19 cellular contexts compared by ENCODE assay signal in the genomic region with DNA sequence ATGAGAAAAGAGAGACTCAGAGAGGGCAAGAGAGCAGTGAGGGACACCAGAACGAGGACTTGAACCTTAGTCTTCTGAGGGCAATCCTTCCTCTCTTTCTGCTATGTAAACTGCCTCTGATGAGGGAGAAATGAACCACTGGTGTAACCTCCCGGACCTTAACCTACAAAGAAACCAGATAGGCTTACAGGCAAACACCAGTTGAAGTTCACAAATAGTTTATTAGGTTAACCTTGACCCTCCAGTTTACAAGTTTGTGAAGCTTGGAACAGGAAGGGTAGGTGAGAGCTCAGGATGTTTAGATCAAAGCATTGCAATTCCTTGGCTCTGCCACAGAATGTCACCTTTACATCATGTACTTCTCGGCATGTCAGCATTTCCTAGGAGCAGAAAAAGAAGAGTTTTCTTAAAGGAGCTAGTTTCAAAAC.
DNase-seq lines count a peak whose midpoint lies in the region; ATAC-seq and TF ChIP-seq lines count a peak whose summit lies in the region.
"Had no signal": no experiment of that assay in that cellular context is flagged by ENCODE, and none has a peak within 500 bp of the region (broad histone marks: within the 10 kb centered on the region; RNA-seq: fewer than 3 reads in every experiment).

No MANE protein-coding gene starts in this region.

- H3K79me2 ChIP-seq in smooth muscle cell (ENCODE audit: low read depth) (no peaks in the 10 kb centered on the region), OCI-LY7 (ENCODE audit: insufficient read depth, low read depth, low read length) (no peaks in the 10 kb centered on the region)

- no peaks in the 10 kb centered on the region for H4K20me1 ChIP-seq in smooth muscle cell (ENCODE audit: low read depth)
- no peaks in the 10 kb centered on the region for H4K20me1 ChIP-seq in OCI-LY7 (ENCODE audit: insufficient read depth, low read length)

- H3K9me2 ChIP-seq in OCI-LY7 (ENCODE audit: insufficient read depth, low read length) = no peaks in the 10 kb centered on the region

- H2AFZ ChIP-seq in smooth muscle cell (ENCODE audit: low read depth) = no peak overlapping the region
- no peak overlapping the region for H2AFZ ChIP-seq in OCI-LY7 (ENCODE audit: low read length)

- H3K9ac ChIP-seq in smooth muscle cell (ENCODE audit: low read depth) = no peak overlapping the region

- H3K4me2 ChIP-seq in smooth muscle cell (no peak overlapping the region), OCI-LY7 (ENCODE audit: low read length) (no peak overlapping the region)

- H3K4me1 Mint-ChIP-seq in CD4-positive, alpha-beta T cell (ENCODE audit: low read depth) = no peaks in the 10 kb centered on the region
- H3K4me1 Mint-ChIP-seq: CD8-positive, alpha-beta memory T cell had no signal

- TF ChIP-seq CTCF in epithelial cell of esophagus (IDR thresholded peaks at IDR 0.05; ENCODE audit: insufficient read depth, low read depth, low read length, missing control alignments) = peak; percentile 57
- peak; percentile 9 for TF ChIP-seq CTCF in smooth muscle cell (IDR thresholded peaks at IDR 0.05; ENCODE audit: borderline replicate concordance, insufficient read depth, poor library complexity, severe bottlenecking)
- TF ChIP-seq CTCF in OCI-LY7 (conservative IDR thresholded peaks at IDR 0.05; ENCODE audit: low read length) = no peak; the same call in 1 of the 2 replicates
- no peak for TF ChIP-seq CTCF in CD4-positive, alpha-beta T cell (IDR thresholded peaks at IDR 0.05)

- no TSS peak for BruUV-seq in OCI-LY7 (replicated peaks; lab: Mats Ljungman, UMichigan)

- H3K27ac Mint-ChIP-seq in CD4-positive, alpha-beta T cell = no peak overlapping the region
- H3K27ac Mint-ChIP-seq: activated naive CD8-positive, alpha-beta T cell had no signal

- H3K27me3 Mint-ChIP-seq in CD4-positive, alpha-beta T cell = peaks cover 3% of the 10 kb centered on the region
- H3K27me3 Mint-ChIP-seq: CD8-positive, alpha-beta memory T cell had no signal

- DNase-seq in NCI-H748 (lab: John Stamatoyannopoulos, UW; ENCODE audit: unreplicated experiment) (peak; percentile 14), NCI-H748 treated with DMSO at 0.1 percent for 48 hours (lab: John Stamatoyannopoulos, UW) (no peak), LoVo (ENCODE audit: low spot score) (peak; percentile 11), epithelial cell of esophagus (ENCODE audit: low read depth) (peak; percentile 24), smooth muscle cell (lab: John Stamatoyannopoulos, UW; ENCODE audit: unreplicated experiment) (no peak), left cardiac atrium (no peak), OCI-LY7 (ENCODE audit: low spot score) (no peak)
- DNase-seq in CD4-positive, alpha-beta T cell = no peak
- DNase-seq: activated CD4-positive, alpha-beta T cell treated with anti-CD3 and anti-CD28 coated beads, Interleukin-2, amount 50 U/mL, for 1 hour; activated T-cell treated with anti-CD3 and anti-CD28 coated beads, Interleukin-2, amount 50 U/mL, for 4 hours; CD8-positive, alpha-beta memory T cell; GDM1; left colon; NCI-H1930; SHP77 treated with DMSO at 0.1 percent for 48 hours; stimulated activated CD4-positive, alpha-beta T cell treated with anti-CD3 and anti-CD28 coated beads, Interleukin-12 subunit alpha, Interleukin-12 subunit beta, amount 100 ng/mL, for 4 hours; stimulated activated naive CD4-positive, alpha-beta T cell had no signal

- H3K9me3 ChIP-seq in smooth muscle cell (replicated peaks; ENCODE audit: low read depth) (no peaks in the 10 kb centered on the region), OCI-LY7 (ENCODE audit: low read length) (no peaks in the 10 kb centered on the region)
- H3K9me3 ChIP-seq in CD4-positive, alpha-beta T cell (ENCODE audit: control insufficient read depth, low read length) = no peaks in the 10 kb centered on the region
- H3K9me3 ChIP-seq: prostate gland had no signal

- no peaks in the 10 kb centered on the region for H3K36me3 ChIP-seq in smooth muscle cell (ENCODE audit: low read depth)
- H3K36me3 ChIP-seq in OCI-LY7 (ENCODE audit: insufficient read depth, low read length) = no peaks in the 10 kb centered on the region
- H3K36me3 ChIP-seq: prostate gland had no signal

- H3K27me3 ChIP-seq in smooth muscle cell (ENCODE audit: low read depth) = no peaks in the 10 kb centered on the region
- no peaks in the 10 kb centered on the region for H3K27me3 ChIP-seq in CD4-positive, alpha-beta T cell (ENCODE audit: control insufficient read depth, insufficient read depth, low read length)

- H3K27ac ChIP-seq in smooth muscle cell (ENCODE audit: low read depth) (no peak overlapping the region), OCI-LY7 (ENCODE audit: low read depth, low read length, poor library complexity, severe bottlenecking) (no peak overlapping the region)
- H3K27ac ChIP-seq in CD4-positive, alpha-beta T cell (ENCODE audit: low read depth, low read length) = no peak overlapping the region
- H3K27ac ChIP-seq: prostate gland had no signal

- WGBS in smooth muscle cell (ENCODE audit: low lambda C conversion rate) = 82% methylated on average over 3 of the region's 3 CpGs

- CTCF ChIA-PET in OCI-LY7 (lab: Charles Lee; ENCODE audit: unreplicated experiment) = no interaction called here
- CTCF ChIA-PET in CD4-positive, alpha-beta T cell (lab: Charles Lee) = no interaction called here

- no peaks in the 10 kb centered on the region for H3K36me3 Mint-ChIP-seq in CD4-positive, alpha-beta T cell (ENCODE audit: low read depth)
- H3K36me3 Mint-ChIP-seq: activated naive CD8-positive, alpha-beta T cell; CD8-positive, alpha-beta memory T cell had no signal

- H3K4me3 ChIP-seq in epithelial cell of esophagus (ENCODE audit: low read length) (no peak overlapping the region), smooth muscle cell (no peak overlapping the region), OCI-LY7 (ENCODE audit: low read depth, low read length, poor library complexity, severe bottlenecking) (no peak overlapping the region)
- H3K4me3 ChIP-seq: prostate gland had no signal

- H3K4me3 Mint-ChIP-seq in CD4-positive, alpha-beta T cell = no peak overlapping the region
- H3K4me3 Mint-ChIP-seq: activated naive CD8-positive, alpha-beta T cell; activated T-cell treated with anti-CD3 and anti-CD28 coated beads, Interleukin-2, amount 50 U/mL, for 4 hours; CD8-positive, alpha-beta memory T cell had no signal

- H3F3A ChIP-seq in smooth muscle cell (ENCODE audit: low read depth) = no peaks in the 10 kb centered on the region

- intact Hi-C loops in left cardiac atrium (cut with DNase I) = no loop called here
- intact Hi-C loops in OCI-LY7 (cut with micrococcal nuclease; ENCODE audit: unreplicated experiment) = no loop called here
- intact Hi-C loops in CD4-positive, alpha-beta T cell (cut with DNase I, micrococcal nuclease) = no loop called here

- POLR2A ChIA-PET in OCI-LY7 (lab: Charles Lee) = no interaction called here
- POLR2A ChIA-PET in CD4-positive, alpha-beta T cell (lab: Charles Lee) = no interaction called here

- H3K9me3 Mint-ChIP-seq in CD4-positive, alpha-beta T cell = no peaks in the 10 kb centered on the region

- ATAC-seq in left cardiac atrium = no peak
- ATAC-seq in CD4-positive, alpha-beta T cell (ENCODE audit: poor library complexity) = no peak
- ATAC-seq: activated T-cell treated with anti-CD3 and anti-CD28 coated beads, Interleukin-2, amount 50 U/mL, for 4 hours; left colon had no signal

- H3K4me1 ChIP-seq in smooth muscle cell (ENCODE audit: low read depth) (no peaks in the 10 kb centered on the region), OCI-LY7 (ENCODE audit: insufficient read depth, low read length, poor library complexity, severe bottlenecking) (no peaks in the 10 kb centered on the region)
- H3K4me1 ChIP-seq: prostate gland had no signal

Comparison
In these comparisons a context has a peak if more than half of its experiments do, and no peak if none do; other contexts are left out.
1. DNase-seq: peak in NCI-H748 (single experiment), LoVo (single experiment) and epithelial cell of esophagus (single experiment); none in NCI-H748 treated with DMSO at 0.1 percent for 48 hours (single experiment), smooth muscle cell (single experiment), left cardiac atrium (single experiment), OCI-LY7 (single experiment) and CD4-positive, alpha-beta T cell (0 of 10).
2. CTCF ChIP-seq: peak in epithelial cell of esophagus (single experiment) and smooth muscle cell (single experiment); none in OCI-LY7 (single experiment) and CD4-positive, alpha-beta T cell (single experiment).